1 cellular context compared by ENCODE assay signal in genomic region chr4:168840386-168840763, GRCh38.
TF ChIP-seq lines count a peak whose summit lies in the region.

No MANE protein-coding gene starts in this region.

TF ChIP-seq in GM23338, 12 proteins besides CTCF, POLR2A, EP300 and RAD21 (continued from another document):
- no peak for TF ChIP-seq REST (IDR thresholded peaks at IDR 0.05; ENCODE audit: unreplicated experiment)
- no peak for TF ChIP-seq EZH2 (IDR thresholded peaks at IDR 0.05; ENCODE audit: low read depth, unreplicated experiment)
- no peak for TF ChIP-seq ZNF114 (CRISPR knock-in tag; IDR thresholded peaks at IDR 0.05)
- no peak for TF ChIP-seq EZH2phosphoT487 (IDR thresholded peaks at IDR 0.05; ENCODE audit: unreplicated experiment)
- no peak for TF ChIP-seq NANOG (IDR thresholded peaks at IDR 0.05; ENCODE audit: borderline replicate concordance)
- TF ChIP-seq CREB1 (CRISPR knock-in tag; IDR thresholded peaks at IDR 0.05; ENCODE audit: low read depth): no peak
- no peak for TF ChIP-seq JUNB (IDR thresholded peaks at IDR 0.05; ENCODE audit: unreplicated experiment)
- TF ChIP-seq ETS1 (IDR thresholded peaks at IDR 0.05): no peak
- no peak for TF ChIP-seq POLR2AphosphoS5 (IDR thresholded peaks at IDR 0.05; ENCODE audit: low read depth)
TF ChIP-seq in GM23338: peak in this region for 0.
